Comparison of ENCODE assay signal across 8 cellular contexts in the genomic region with DNA sequence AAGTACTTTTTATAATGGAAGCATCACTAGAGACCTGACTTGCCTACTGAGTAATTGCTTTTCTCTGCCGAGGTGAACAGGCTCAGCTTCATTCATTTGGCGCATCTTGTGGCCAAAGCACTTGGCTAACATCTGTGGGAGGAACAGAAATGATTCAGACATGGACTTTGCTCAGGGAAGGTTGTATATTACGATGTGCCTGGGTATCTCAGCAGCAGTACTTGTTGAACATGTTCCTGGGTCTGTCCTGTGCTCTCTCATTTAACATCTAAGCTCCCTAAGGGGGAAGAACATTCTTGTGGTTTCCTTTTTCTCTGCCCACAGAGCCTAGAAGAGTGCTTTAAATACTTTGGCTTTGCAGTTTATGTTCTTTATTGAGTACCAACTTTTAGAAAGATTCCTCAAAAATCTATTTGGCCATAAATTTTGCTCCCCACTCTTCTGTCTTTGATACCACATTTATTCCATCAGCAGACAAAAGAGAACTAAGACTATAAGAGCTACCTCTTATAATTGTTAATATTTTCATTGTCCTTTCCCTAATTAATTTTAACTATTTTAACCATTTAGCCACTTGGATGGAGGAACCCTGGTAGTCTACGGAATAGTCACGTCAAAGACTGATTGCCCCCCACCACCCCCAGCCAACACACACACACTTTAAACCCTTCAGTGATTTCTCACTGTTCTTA.
DNase-seq lines count a peak whose midpoint lies in the region; ATAC-seq, FAIRE-seq and TF ChIP-seq lines count a peak whose summit lies in the region.

No MANE protein-coding gene starts in this region.

- H3K9me3 Mint-ChIP-seq in activated CD4-positive, alpha-beta T cell treated with anti-CD3 and anti-CD28 coated beads, Interleukin-2, amount 10 ng/mL, durations not matched to agents 7 days and 5 days = peaks cover 21% of the 10 kb centered on the region
- H3K9me3 Mint-ChIP-seq in astrocyte (ENCODE audit: unreplicated experiment) = peaks cover 2% of the 10 kb centered on the region
- peaks cover 3% of the 10 kb centered on the region for H3K9me3 Mint-ChIP-seq in stimulated activated effector memory CD8-positive, alpha-beta T cell treated with anti-CD3 and anti-CD28 coated beads, Interleukin-12 subunit alpha, Interleukin-12 subunit beta, amount 100 ng/mL, for 72 hours

- H3K4me1 Mint-ChIP-seq in activated CD4-positive, alpha-beta T cell treated with anti-CD3 and anti-CD28 coated beads, Interleukin-2, amount 10 ng/mL, durations not matched to agents 7 days and 5 days = peaks cover 79% of the 10 kb centered on the region
- H3K4me1 Mint-ChIP-seq in astrocyte (ENCODE audit: low read depth, unreplicated experiment) = peaks cover 43% of the 10 kb centered on the region
- peaks cover 38% of the 10 kb centered on the region for H3K4me1 Mint-ChIP-seq in stimulated activated effector memory CD8-positive, alpha-beta T cell treated with anti-CD3 and anti-CD28 coated beads, Interleukin-12 subunit alpha, Interleukin-12 subunit beta, amount 100 ng/mL, for 72 hours

- no peak for DNase-seq in activated CD4-positive, alpha-beta T cell treated with anti-CD3 and anti-CD28 coated beads, Interleukin-2, amount 10 ng/mL, durations not matched to agents 7 days and 5 days
- no peak for DNase-seq in activated CD4-positive, alpha-beta T cell treated with anti-CD3 and anti-CD28 coated beads for 1 hour
- peak; percentile 89 for DNase-seq in astrocyte (ENCODE audit: low read depth)
- DNase-seq in stimulated activated effector memory CD8-positive, alpha-beta T cell treated with anti-CD3 and anti-CD28 coated beads, Interleukin-12 subunit alpha, Interleukin-12 subunit beta, amount 100 ng/mL, for 72 hours (ENCODE audit: low spot score in 2 of 2) = no peak
- no peak for DNase-seq in activated CD4-positive, alpha-beta T cell treated with anti-CD3 and anti-CD28 coated beads, Interleukin-2, amount 50 U/mL, for 4 hours
- DNase-seq in thyroid gland = no peak
- DNase-seq in HUDEP-2 (lab: John Stamatoyannopoulos, UW; ENCODE audit: unreplicated experiment in 76 of 76) = no peak

- whole genome bisulfite sequencing in thyroid gland, 2 donors = 78 to 83% methylated on average over 5 of the region's 5 CpGs

- no peak overlapping the region for H3K9ac ChIP-seq in astrocyte (ENCODE audit: low read length)

- CTCF ChIA-PET in activated CD4-positive, alpha-beta T cell treated with anti-CD3 and anti-CD28 coated beads, Interleukin-2, amount 10 ng/mL, durations not matched to agents 7 days and 5 days (lab: Charles Lee) = interaction anchor here (0.8 to 2.2 kb wide), 2 partner anchors 12 to 15 kb away, joined by 3 to 4 read pairs; no protein-coding TSS in a partner anchor

- H3K27me3 ChIP-seq in astrocyte (ENCODE audit: insufficient read depth, low read length) = no peaks in the 10 kb centered on the region
- no peaks in the 10 kb centered on the region for H3K27me3 ChIP-seq in thyroid gland

- peaks cover 23% of the 10 kb centered on the region for H3K27me3 Mint-ChIP-seq in activated CD4-positive, alpha-beta T cell treated with anti-CD3 and anti-CD28 coated beads, Interleukin-2, amount 10 ng/mL, durations not matched to agents 7 days and 5 days
- H3K27me3 Mint-ChIP-seq in astrocyte (ENCODE audit: low read depth, unreplicated experiment) = no peaks in the 10 kb centered on the region

- H3K36me3 ChIP-seq in astrocyte (ENCODE audit: insufficient read depth, low read length) = no peaks in the 10 kb centered on the region
- no peaks in the 10 kb centered on the region for H3K36me3 ChIP-seq in thyroid gland

- POLR2A ChIA-PET in activated CD4-positive, alpha-beta T cell treated with anti-CD3 and anti-CD28 coated beads, Interleukin-2, amount 10 ng/mL, durations not matched to agents 7 days and 5 days (lab: Charles Lee) = interaction anchor here (0.7 kb wide), 1 partner anchor 48 kb away, joined by 5 read pairs; no protein-coding TSS in a partner anchor

- no peak overlapping the region for H3K4me3 ChIP-seq in astrocyte (ENCODE audit: insufficient read depth, low read depth, low read length)
- no peak overlapping the region for H3K4me3 ChIP-seq in thyroid gland (replicated peaks in 1 of 3)

- peak overlapping the region; percentile 24 for H3K4me3 Mint-ChIP-seq in activated CD4-positive, alpha-beta T cell treated with anti-CD3 and anti-CD28 coated beads, Interleukin-2, amount 10 ng/mL, durations not matched to agents 7 days and 5 days
- no peak overlapping the region for H3K4me3 Mint-ChIP-seq in astrocyte (ENCODE audit: unreplicated experiment)
- peak overlapping the region; percentile 0 for H3K4me3 Mint-ChIP-seq in stimulated activated effector memory CD8-positive, alpha-beta T cell treated with anti-CD3 and anti-CD28 coated beads, Interleukin-12 subunit alpha, Interleukin-12 subunit beta, amount 100 ng/mL, for 72 hours

- H4K20me1 ChIP-seq in astrocyte (ENCODE audit: insufficient read depth, low read length) = no peaks in the 10 kb centered on the region

- H2AFZ ChIP-seq in astrocyte (ENCODE audit: low read depth, low read length) = no peak overlapping the region

- peaks cover 47% of the 10 kb centered on the region for H3K36me3 Mint-ChIP-seq in activated CD4-positive, alpha-beta T cell treated with anti-CD3 and anti-CD28 coated beads, Interleukin-2, amount 10 ng/mL, durations not matched to agents 7 days and 5 days (ENCODE audit: low read depth)
- peaks cover 3% of the 10 kb centered on the region for H3K36me3 Mint-ChIP-seq in astrocyte (ENCODE audit: low read depth, unreplicated experiment)
- no peaks in the 10 kb centered on the region for H3K36me3 Mint-ChIP-seq in stimulated activated effector memory CD8-positive, alpha-beta T cell treated with anti-CD3 and anti-CD28 coated beads, Interleukin-12 subunit alpha, Interleukin-12 subunit beta, amount 100 ng/mL, for 72 hours

- TF ChIP-seq CTCF in astrocyte (IDR thresholded peaks at IDR 0.05; ENCODE audit: insufficient read depth, low read depth, low read length) = no peak
- TF ChIP-seq CTCF in thyroid gland (IDR thresholded peaks at IDR 0.05) = no peak

- ATAC-seq in HG03442 (IDR thresholded peaks at IDR 0.05; ENCODE audit: unreplicated experiment) = peak; percentile 71
- peak; percentile 92 for ATAC-seq in stimulated activated effector memory CD8-positive, alpha-beta T cell treated with anti-CD3 and anti-CD28 coated beads, Interleukin-12 subunit alpha, Interleukin-12 subunit beta, amount 100 ng/mL, for 72 hours

- H3K4me2 ChIP-seq in astrocyte (ENCODE audit: low read length) = peak overlapping the region; percentile 32

- H3K4me1 ChIP-seq in astrocyte (ENCODE audit: insufficient read depth, low read length) = peaks cover 15% of the 10 kb centered on the region
- no peaks in the 10 kb centered on the region for H3K4me1 ChIP-seq in thyroid gland

- peak overlapping the region; percentile 77 for H3K27ac Mint-ChIP-seq in activated CD4-positive, alpha-beta T cell treated with anti-CD3 and anti-CD28 coated beads, Interleukin-2, amount 10 ng/mL, durations not matched to agents 7 days and 5 days
- H3K27ac Mint-ChIP-seq in astrocyte (ENCODE audit: unreplicated experiment) = peak overlapping the region; percentile 79
- no peak overlapping the region for H3K27ac Mint-ChIP-seq in stimulated activated effector memory CD8-positive, alpha-beta T cell treated with anti-CD3 and anti-CD28 coated beads, Interleukin-12 subunit alpha, Interleukin-12 subunit beta, amount 100 ng/mL, for 72 hours

- no peaks in the 10 kb centered on the region for H3K79me2 ChIP-seq in astrocyte (ENCODE audit: insufficient read depth, low read length)

- intact Hi-C loops in thyroid gland (cut with DNase I) = no loop called here

- no peak overlapping the region for H3K27ac ChIP-seq in astrocyte (ENCODE audit: low read depth, low read length)
- H3K27ac ChIP-seq in thyroid gland = no peak overlapping the region

- H3K9me3 ChIP-seq in astrocyte (ENCODE audit: insufficient read depth, low read depth, low read length) (no peaks in the 10 kb centered on the region), thyroid gland (no peaks in the 10 kb centered on the region)

- no peak for FAIRE-seq in astrocyte (lab: Jason Lieb, UNC)

- no peak for TF ChIP-seq POLR2A in thyroid gland (IDR thresholded peaks at IDR 0.05)
